In genomic region chr10:17219024-17219423, GRCh38 we compare ENCODE assay signal across 17 cellular contexts. TPM values are rescaled to one million over a fixed set of nuclear protein-coding genes. Genes with fewer than 3 reads are reported as not detected.
DNase-seq lines count a peak whose midpoint lies in the region; ATAC-seq and TF ChIP-seq lines count a peak whose summit lies in the region.
"Had no signal": no experiment of that assay in that cellular context is flagged by ENCODE, and none has a peak within 500 bp of the region (broad histone marks: within the 10 kb centered on the region; RNA-seq: fewer than 3 reads in every experiment).

No MANE protein-coding gene starts in this region.

- no peak overlapping the region for H3K9ac ChIP-seq in HUES6 (ENCODE audit: low read length)

- H3K27ac Mint-ChIP-seq in nephron, result peak overlapping the region in 2 of 3 experiments; percentile 16 to 54
- H3K27ac Mint-ChIP-seq: activated CD4-positive, alpha-beta T cell treated with anti-CD3 and anti-CD28 coated beads, Interleukin-2, amount 10 ng/mL, durations not matched to agents 24 days and 14 days; stimulated activated effector memory CD8-positive, alpha-beta T cell treated with anti-CD3 and anti-CD28 coated beads, Interleukin-12 subunit alpha, Interleukin-12 subunit beta, amount 100 ng/mL, for 72 hours had no signal

- H3K36me3 Mint-ChIP-seq in nephron (ENCODE audit: low read depth), result no peaks in the 10 kb centered on the region
- H3K36me3 Mint-ChIP-seq: stimulated activated effector memory CD8-positive, alpha-beta T cell treated with anti-CD3 and anti-CD28 coated beads, Interleukin-12 subunit alpha, Interleukin-12 subunit beta, amount 100 ng/mL, for 72 hours had no signal

- H3K36me3 ChIP-seq in HUES6 (ENCODE audit: control insufficient read depth, insufficient read depth, low read length), result no peaks in the 10 kb centered on the region
- no peaks in the 10 kb centered on the region for H3K36me3 ChIP-seq in brain microvascular endothelial cell (replicated peaks)
- no peaks in the 10 kb centered on the region for H3K36me3 ChIP-seq in BE2C
- H3K36me3 ChIP-seq: transverse colon had no signal

- DNase-seq in EH (ENCODE audit: low read depth), result peak; percentile 77
- DNase-seq in brain microvascular endothelial cell, result no peak
- DNase-seq in BE2C, result no peak
- DNase-seq in SIG-M5 treated with dmso at 0.1 percent for 504 hours (lab: John Stamatoyannopoulos, UW; ENCODE audit: unreplicated experiment), result no peak
- DNase-seq: activated CD4-positive, alpha-beta T cell treated with anti-CD3 and anti-CD28 coated beads, Interleukin-2, amount 10 ng/mL, durations not matched to agents 24 days and 14 days; activated CD8-positive, alpha-beta memory T cell treated with anti-CD3 and anti-CD28 coated beads, Interleukin-2, amount 50 U/mL, for 48 hours; dermis blood vessel endothelial cell; MV-4-11; NCI-H2029; transverse colon had no signal

- H3K27me3 Mint-ChIP-seq in nephron (ENCODE audit: low read depth), result no peaks in the 10 kb centered on the region

- no peak overlapping the region for H3K4me3 ChIP-seq in HUES6 (ENCODE audit: low read depth, low read length)
- H3K4me3 ChIP-seq in brain microvascular endothelial cell (ENCODE audit: low read depth, low read length), result no peak overlapping the region
- no peak overlapping the region for H3K4me3 ChIP-seq in BE2C (ENCODE audit: low read depth, low read length)
- H3K4me3 ChIP-seq: lung, SK-N-MC, transverse colon had no signal

- H3K27ac ChIP-seq in HUES6 (ENCODE audit: low read depth, low read length), result 0 out of 2 replicates have a peak overlapping the region, but pooled peaks have one; percentile 39
- peak overlapping the region; percentile 98 for H3K27ac ChIP-seq in brain microvascular endothelial cell
- H3K27ac ChIP-seq: C4-2B, SK-N-MC, transverse colon had no signal

- TF ChIP-seq CTCF in brain microvascular endothelial cell (IDR thresholded peaks at IDR 0.05; ENCODE audit: low read depth, low read length, missing control alignments), result no peak
- no peak for TF ChIP-seq CTCF in nephron (IDR thresholded peaks at IDR 0.05; ENCODE audit: unreplicated experiment in 3 of 3)
- no peak for TF ChIP-seq CTCF in BE2C (IDR thresholded peaks at IDR 0.05; ENCODE audit: low read depth, low read length)

- ATAC-seq in HG03378 (IDR thresholded peaks at IDR 0.05; ENCODE audit: unreplicated experiment), result no peak
- ATAC-seq: stimulated activated effector memory CD8-positive, alpha-beta T cell treated with anti-CD3 and anti-CD28 coated beads, Interleukin-12 subunit alpha, Interleukin-12 subunit beta, amount 100 ng/mL, for 72 hours had no signal

- no peaks in the 10 kb centered on the region for H3K9me3 ChIP-seq in HUES6 (ENCODE audit: control insufficient read depth, insufficient read depth, low read depth, low read length)
- no peaks in the 10 kb centered on the region for H3K9me3 ChIP-seq in BE2C
- H3K9me3 ChIP-seq: transverse colon had no signal

- H3K27me3 ChIP-seq in HUES6 (ENCODE audit: control insufficient read depth, insufficient read depth, low read length) (no peaks in the 10 kb centered on the region), brain microvascular endothelial cell (replicated peaks) (no peaks in the 10 kb centered on the region), BE2C (no peaks in the 10 kb centered on the region)
- H3K27me3 ChIP-seq: transverse colon had no signal

- no peaks in the 10 kb centered on the region for H3K9me3 Mint-ChIP-seq in nephron
- H3K9me3 Mint-ChIP-seq: stimulated activated effector memory CD8-positive, alpha-beta T cell treated with anti-CD3 and anti-CD28 coated beads, Interleukin-12 subunit alpha, Interleukin-12 subunit beta, amount 100 ng/mL, for 72 hours had no signal

- H3K4me1 ChIP-seq in HUES6 (ENCODE audit: control insufficient read depth, insufficient read depth, low read length), result peaks cover 34% of the 10 kb centered on the region
- H3K4me1 ChIP-seq in BE2C, result no peaks in the 10 kb centered on the region

- no peak overlapping the region for H3K4me3 Mint-ChIP-seq in nephron
- H3K4me3 Mint-ChIP-seq: activated CD4-positive, alpha-beta T cell treated with anti-CD3 and anti-CD28 coated beads, Interleukin-2, amount 10 ng/mL, durations not matched to agents 24 days and 14 days; stimulated activated effector memory CD8-positive, alpha-beta T cell treated with anti-CD3 and anti-CD28 coated beads, Interleukin-12 subunit alpha, Interleukin-12 subunit beta, amount 100 ng/mL, for 72 hours had no signal

- peaks cover 41% of the 10 kb centered on the region for H3K4me1 Mint-ChIP-seq in nephron

- in situ Hi-C loops in brain microvascular endothelial cell (cut with HindIII; ENCODE audit: low pct_ligation_motif_present, low sequenced_read_pairs), result no loop called here

RNA-seq across cellular contexts. Expression of gene VIM, which starts 9.0 kb away (rescaled TPM):
- 149 TPM for polyA plus RNA-seq in BE2C (2012; ENCODE audit: insufficient read depth, insufficient read length, low read depth)

RNA-seq across cellular contexts. Expression of gene TRDMT1, which starts 17.6 kb away (rescaled TPM):
- polyA plus RNA-seq in BE2C (2012; ENCODE audit: insufficient read depth, insufficient read length, low read depth), result 3.5 TPM
